In genomic region chr9:129028192-129028966, GRCh38 we compare ENCODE assay signal across 9 cellular contexts. TPM values are rescaled to one million over a fixed set of nuclear protein-coding genes. Genes with fewer than 3 reads are reported as not detected.
A peak's percentile ranks its signal among the peaks of the same experiment; 100 is the strongest.
DNase-seq lines count a peak whose midpoint lies in the region; ATAC-seq, FAIRE-seq and TF ChIP-seq lines count a peak whose summit lies in the region.
"Had no signal": no experiment of that assay in that cellular context is flagged by ENCODE, and none has a peak within 500 bp of the region (broad histone marks: within the 10 kb centered on the region; RNA-seq: fewer than 3 reads in every experiment).

SH3GLB2 (minus strand) TSS chr9:129028331; CDS start chr9:129028154, 177 bp downstream.

- peak within 1 kb of the TSS; percentile 81 for H3K9ac ChIP-seq in BLaER1
- H3K9ac ChIP-seq in liver (ENCODE audit: low read depth in 1 of 2, low read length in 2 of 2): peak within 1 kb of the TSS in 1 of 2 donors; percentile 20

- peak; percentile 56 for FAIRE-seq in GM19239 (lab: Jason Lieb, UNC)
- FAIRE-seq: islet of Langerhans had no signal

- TF ChIP-seq RAD21 in liver (IDR thresholded peaks at IDR 0.05): peak; percentile 58 to 74

- peak within 1 kb of the TSS; percentile 79 for H3K27ac ChIP-seq in BLaER1
- H3K27ac ChIP-seq in liver (ENCODE audit: low read depth in 1 of 2, low read length in 2 of 2): no peak within 1 kb of the TSS

- no peaks in the 10 kb centered on the region for H3K27me3 Mint-ChIP-seq in dendritic cell treated with granulocyte-macrophage colony-stimulating factor and Interleukin-4, amounts not matched to agents 40 ng/mL and 50 ng/mL, for 4 days

- peak within 1 kb of the TSS; percentile 17 for H3K27ac Mint-ChIP-seq in dendritic cell treated with granulocyte-macrophage colony-stimulating factor and Interleukin-4, amounts not matched to agents 40 ng/mL and 50 ng/mL, for 4 days

- peaks cover 27% of the 10 kb centered on the region for H4K20me1 ChIP-seq in BLaER1

- H3K4me3 ChIP-seq in BLaER1 (peak within 1 kb of the TSS; percentile 83), liver (ENCODE audit: low read depth in 1 of 3, low read length in 3 of 3) (peak within 1 kb of the TSS; percentile 43 to 76 (median 53))

- H3K36me3 ChIP-seq in BLaER1 (no peaks in the 10 kb centered on the region), liver (ENCODE audit: control insufficient read depth in 4 of 4, insufficient read depth in 3 of 4, low read depth in 1 of 4, low read length in 3 of 4) (no peaks in the 10 kb centered on the region)

- H3K27me3 ChIP-seq in BLaER1 (no peaks in the 10 kb centered on the region), liver (ENCODE audit: control insufficient read depth in 4 of 4, insufficient read depth in 4 of 4, low read length in 3 of 4) (no peaks in the 10 kb centered on the region)

- H3K9me3 ChIP-seq in BLaER1 (no peaks in the 10 kb centered on the region), liver (ENCODE audit: control insufficient read depth in 4 of 4, low read length in 3 of 4) (no peaks in the 10 kb centered on the region)

- intact Hi-C loops in dendritic cell treated with granulocyte-macrophage colony-stimulating factor and Interleukin-4, amounts not matched to agents 40 ng/mL and 50 ng/mL, for 4 days (cut with micrococcal nuclease): loop anchor here (1.0 kb wide), 1 partner anchor 8 kb away; the partner anchor contains the start of gene MIGA2

- DNase-seq in GM19239 (ENCODE audit: insufficient read length, low spot score) (peak; percentile 99), NCI-H526 treated with DMSO at 0.1 percent for 48 hours (lab: John Stamatoyannopoulos, UW) (peak; percentile 68)
- DNase-seq in activated CD4-positive, alpha-beta T cell treated with anti-CD3 and anti-CD28 coated beads, Interleukin-2, amount 50 U/mL, for 24 hours (ENCODE audit: low read depth in 1 of 2, low spot score in 1 of 2): peak; percentile 93 to 95
- DNase-seq in stimulated activated CD4-positive, alpha-beta T cell treated with anti-CD3 and anti-CD28 coated beads, Interleukin-4, amount 100 ng/mL, for 1 hour: peak; percentile 95

- H3K4me3 Mint-ChIP-seq in dendritic cell treated with granulocyte-macrophage colony-stimulating factor and Interleukin-4, amounts not matched to agents 40 ng/mL and 50 ng/mL, for 4 days: peak within 1 kb of the TSS; percentile 76

- H3K36me3 Mint-ChIP-seq in dendritic cell treated with granulocyte-macrophage colony-stimulating factor and Interleukin-4, amounts not matched to agents 40 ng/mL and 50 ng/mL, for 4 days (ENCODE audit: low read depth): no peaks in the 10 kb centered on the region

- H3K4me1 ChIP-seq in BLaER1: peaks cover 63% of the 10 kb centered on the region
- peaks cover 0 to 13% (median 9%) of the 10 kb centered on the region in 4 donors for H3K4me1 ChIP-seq in liver (ENCODE audit: control insufficient read depth in 4 of 4, insufficient read depth in 4 of 4, low read length in 3 of 4)

- peak; percentile 87 for TF ChIP-seq CTCF in liver (IDR thresholded peaks at IDR 0.05; ENCODE audit: low read depth, low read length, missing input control)

- H3K4me1 Mint-ChIP-seq in dendritic cell treated with granulocyte-macrophage colony-stimulating factor and Interleukin-4, amounts not matched to agents 40 ng/mL and 50 ng/mL, for 4 days (ENCODE audit: low read depth): peaks cover 43% of the 10 kb centered on the region

- H3K4me2 ChIP-seq in BLaER1: peak within 1 kb of the TSS; percentile 97

- WGBS in liver: 2% methylated on average over 60 of the region's 60 CpGs

- ATAC-seq in HG03460 (IDR thresholded peaks at IDR 0.05; ENCODE audit: unreplicated experiment): peak; percentile 76

- no peaks in the 10 kb centered on the region for H3K9me3 Mint-ChIP-seq in dendritic cell treated with granulocyte-macrophage colony-stimulating factor and Interleukin-4, amounts not matched to agents 40 ng/mL and 50 ng/mL, for 4 days

TF ChIP-seq in liver, 16 proteins besides CTCF, POLR2A, EP300 and RAD21:
- TF ChIP-seq JUND (IDR thresholded peaks at IDR 0.05) (no peak), EGR1 (IDR thresholded peaks at IDR 0.05; ENCODE audit: low read depth in 2 of 2) (peak in 1 of 2 donors; percentile 22), HNF4G (IDR thresholded peaks at IDR 0.05) (no peak), SP1 (IDR thresholded peaks at IDR 0.05) (peak; percentile 50), HNF4A (conservative IDR thresholded peaks at IDR 0.05) (no peak), ZBTB33 (IDR thresholded peaks at IDR 0.05) (no peak)

RNA-seq across cellular contexts. Expression of gene SH3GLB2, which starts in this region (rescaled TPM):
- 10 to 100 TPM; 22.6 to 26.9 TPM for total RNA-seq in liver
- 10 to 100 TPM in 1 of 2 donors, 1 to 10 TPM in 1; 5.0 to 14.0 TPM for polyA plus RNA-seq in liver
